Comparison of ENCODE assay signal across 7 cellular contexts in genomic region chr2:231800493-231801091, GRCh38. TPM values are rescaled to one million over a fixed set of nuclear protein-coding genes. Genes with fewer than 3 reads are reported as not detected.
DNase-seq lines count a peak whose midpoint lies in the region; ATAC-seq and TF ChIP-seq lines count a peak whose summit lies in the region.

No MANE protein-coding gene starts in this region.

- CTCF ChIA-PET in activated CD8-positive, alpha-beta T cell treated with anti-CD3 and anti-CD28 coated beads, Interleukin-2, amount 10 ng/mL, durations not matched to agents 7 days and 5 days (lab: Charles Lee) = interaction anchor here (0.7 to 2.8 kb wide), 12 partner anchors 9 to 604 kb away, joined by 3 to 16 read pairs (median 3); partner anchors contain the start of gene COPS7B

- H3K36me3 ChIP-seq in GM06990 (ENCODE audit: control insufficient read depth, insufficient read depth, low read length) (peaks cover 18% of the 10 kb centered on the region), MM.1S (replicated peaks; ENCODE audit: insufficient read depth, low read length) (peaks cover 4% of the 10 kb centered on the region; the same call in 1 of the 2 replicates), spleen (peaks cover 3 to 100% (median 83%) of the 10 kb centered on the region in 6 donors)

- no peaks in the 10 kb centered on the region for H3K27me3 Mint-ChIP-seq in activated CD8-positive, alpha-beta T cell treated with anti-CD3 and anti-CD28 coated beads, Interleukin-2, amount 10 ng/mL, durations not matched to agents 7 days and 5 days (ENCODE audit: low read depth)

- H3F3A ChIP-seq in MM.1S (ENCODE audit: insufficient read depth, low read length) = peaks cover 16% of the 10 kb centered on the region

- H3K27ac Mint-ChIP-seq in activated CD8-positive, alpha-beta T cell treated with anti-CD3 and anti-CD28 coated beads, Interleukin-2, amount 10 ng/mL, durations not matched to agents 7 days and 5 days = no peak overlapping the region

- intact Hi-C loops in spleen (cut with DNase I; ENCODE audit: low total_unique reads) = no loop called here

- peak; percentile 65 for TF ChIP-seq CTCF in GM06990 (IDR thresholded peaks at IDR 0.05; ENCODE audit: insufficient read depth, low read length, poor library complexity, severe bottlenecking)
- peak; percentile 82 for TF ChIP-seq CTCF in MM.1S (IDR thresholded peaks at IDR 0.05; ENCODE audit: low read length)
- TF ChIP-seq CTCF in foreskin fibroblast (IDR thresholded peaks at IDR 0.05; ENCODE audit: low read depth, low read length) = peak; percentile 75
- TF ChIP-seq CTCF in spleen (IDR thresholded peaks at IDR 0.05 in 8 of 11, conservative IDR thresholded peaks at IDR 0.05 in 3 of 11) = peak in 8 of 11 experiments; percentile 13 to 71 (median 58)

- H3K27ac ChIP-seq in MM.1S (ENCODE audit: low read length) = peak overlapping the region; percentile 50; the same call in 1 of the 2 replicates
- H3K27ac ChIP-seq in spleen = no peak overlapping the region

- no peaks in the 10 kb centered on the region for H3K4me1 Mint-ChIP-seq in activated CD8-positive, alpha-beta T cell treated with anti-CD3 and anti-CD28 coated beads, Interleukin-2, amount 10 ng/mL, durations not matched to agents 7 days and 5 days (ENCODE audit: low read depth)

- peaks cover 48% of the 10 kb centered on the region for H3K4me1 ChIP-seq in MM.1S (ENCODE audit: low read length)
- peaks cover 0 to 4% (median 0%) of the 10 kb centered on the region in 6 donors for H3K4me1 ChIP-seq in spleen

- H3K36me3 Mint-ChIP-seq in activated CD8-positive, alpha-beta T cell treated with anti-CD3 and anti-CD28 coated beads, Interleukin-2, amount 10 ng/mL, durations not matched to agents 7 days and 5 days (ENCODE audit: low read depth) = peaks cover 31% of the 10 kb centered on the region

- no peak for TF ChIP-seq POLR2A in spleen (IDR thresholded peaks at IDR 0.05)

- DNase-seq in GM06990 (ENCODE audit: extremely low read depth, insufficient read length) (no peak), MM.1S (peak; percentile 72), foreskin fibroblast (peak in 1 of 2 donors; percentile 67), spleen (no peak), NCI-H774 (lab: John Stamatoyannopoulos, UW) (no peak)
- DNase-seq in activated CD8-positive, alpha-beta T cell treated with anti-CD3 and anti-CD28 coated beads, Interleukin-2, amount 10 ng/mL, durations not matched to agents 7 days and 5 days = peak; percentile 68

- peak; percentile 80 for ATAC-seq in activated CD8-positive, alpha-beta T cell treated with anti-CD3 and anti-CD28 coated beads, Interleukin-2, amount 10 ng/mL, durations not matched to agents 7 days and 5 days
- ATAC-seq in GM21423 (IDR thresholded peaks at IDR 0.05; ENCODE audit: unreplicated experiment) = no peak

- H3K9me3 Mint-ChIP-seq in activated CD8-positive, alpha-beta T cell treated with anti-CD3 and anti-CD28 coated beads, Interleukin-2, amount 10 ng/mL, durations not matched to agents 7 days and 5 days (ENCODE audit: insufficient read depth) = no peaks in the 10 kb centered on the region

- no peaks in the 10 kb centered on the region for H3K9me3 ChIP-seq in MM.1S (replicated peaks; ENCODE audit: insufficient read depth, low read length)
- no peaks in the 10 kb centered on the region for H3K9me3 ChIP-seq in spleen

- H3K27me3 ChIP-seq in GM06990 (replicated peaks; ENCODE audit: control insufficient read depth, insufficient read depth, low read length) = no peaks in the 10 kb centered on the region
- no peaks in the 10 kb centered on the region for H3K27me3 ChIP-seq in MM.1S (replicated peaks; ENCODE audit: insufficient read depth, low read length)
- no peaks in the 10 kb centered on the region for H3K27me3 ChIP-seq in spleen (replicated peaks in 1 of 7)

- peaks cover 55% of the 10 kb centered on the region for H3K79me2 ChIP-seq in MM.1S (ENCODE audit: low read length)

- no peaks in the 10 kb centered on the region for H3K9me2 ChIP-seq in MM.1S (replicated peaks; ENCODE audit: insufficient read depth, low read length)

- POLR2A ChIA-PET in activated CD8-positive, alpha-beta T cell treated with anti-CD3 and anti-CD28 coated beads, Interleukin-2, amount 10 ng/mL, durations not matched to agents 7 days and 5 days (lab: Charles Lee) = no interaction called here

- no peaks in the 10 kb centered on the region for H4K20me1 ChIP-seq in MM.1S (ENCODE audit: insufficient read depth, low read length)

- H3K4me3 ChIP-seq in GM06990 (replicated peaks; ENCODE audit: low read depth, low read length) (no peak overlapping the region), MM.1S (ENCODE audit: low read length) (no peak overlapping the region), foreskin fibroblast (ENCODE audit: low read depth in 1 of 2, low read length in 2 of 2) (no peak overlapping the region), spleen (no peak overlapping the region)

- H3K9ac ChIP-seq in MM.1S (ENCODE audit: low read length) = no peak overlapping the region

- peak overlapping the region; percentile 17 for H3K4me2 ChIP-seq in MM.1S (ENCODE audit: low read depth, low read length)

- no peak overlapping the region for H3K4me3 Mint-ChIP-seq in activated CD8-positive, alpha-beta T cell treated with anti-CD3 and anti-CD28 coated beads, Interleukin-2, amount 10 ng/mL, durations not matched to agents 7 days and 5 days

- no peak overlapping the region for H2AFZ ChIP-seq in MM.1S (ENCODE audit: low read length)

- WGBS in spleen, 5 donors = 59 to 74% (median 66%) methylated on average over 6 of the region's 6 CpGs

RNA-seq across cellular contexts. Expression of gene COPS7B, which starts 14.3 kb away (rescaled TPM):
- total RNA-seq in activated CD8-positive, alpha-beta T cell treated with anti-CD3 and anti-CD28 coated beads, Interleukin-2, amount 10 ng/mL, durations not matched to agents 7 days and 5 days = 10 to 100 TPM; 47.5 to 47.7 TPM
- total RNA-seq in spleen = 10 to 100 TPM; 26.7 to 55.1 (median 38.8) TPM
- polyA plus RNA-seq in spleen = 10 to 100 TPM; 18.2 to 27.2 (median 21.9) TPM

RNA-seq across cellular contexts. Expression of gene PDE6D, which starts 19.5 kb away (rescaled TPM):
- 10 to 100 TPM; 31.9 to 35.1 TPM for total RNA-seq in activated CD8-positive, alpha-beta T cell treated with anti-CD3 and anti-CD28 coated beads, Interleukin-2, amount 10 ng/mL, durations not matched to agents 7 days and 5 days
- 10 to 100 TPM; 22.2 to 45.0 (median 28.3) TPM for total RNA-seq in spleen
- 10 to 100 TPM; 20.5 to 35.1 (median 33.8) TPM for polyA plus RNA-seq in spleen

Comparison
In these comparisons a context has a peak if more than half of its experiments do, and no peak if none do; other contexts are left out.
1. DNase-seq: peak in MM.1S (single experiment) and activated CD8-positive, alpha-beta T cell treated with anti-CD3 and anti-CD28 coated beads, Interleukin-2, amount 10 ng/mL, durations not matched to agents 7 days and 5 days (single experiment); none in GM06990 (single experiment), spleen (single experiment) and NCI-H774 (single experiment).
2. Peak in every context shown above with its lines, with median percentiles within 50 percentile points of each other: CTCF ChIP-seq.